In the genomic region with DNA sequence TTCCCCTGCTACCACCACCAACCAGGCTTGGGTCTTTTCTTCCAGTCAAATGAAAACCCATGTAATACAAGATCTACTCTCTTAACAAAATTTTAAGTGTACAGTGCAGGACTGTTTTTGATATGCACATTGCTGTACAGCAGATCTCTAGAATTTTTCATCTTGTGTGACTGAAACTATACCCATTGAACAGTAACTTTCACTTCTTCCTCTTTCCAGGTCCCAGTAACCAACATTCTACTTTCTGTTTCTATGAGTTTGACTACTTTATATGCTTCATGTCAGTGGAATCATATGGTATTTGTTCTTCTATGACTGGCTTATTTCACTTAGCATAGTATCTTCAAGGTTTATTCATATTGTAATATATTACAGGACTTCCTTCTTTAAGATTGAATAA, we compare ENCODE assay signal across 1 cellular context.
TF ChIP-seq lines count a peak whose summit lies in the region.

No MANE protein-coding gene starts in this region.

TF ChIP-seq in GM23338, 12 proteins besides CTCF, POLR2A, EP300 and RAD21 (continued from another document):
- TF ChIP-seq, protein P1, sequence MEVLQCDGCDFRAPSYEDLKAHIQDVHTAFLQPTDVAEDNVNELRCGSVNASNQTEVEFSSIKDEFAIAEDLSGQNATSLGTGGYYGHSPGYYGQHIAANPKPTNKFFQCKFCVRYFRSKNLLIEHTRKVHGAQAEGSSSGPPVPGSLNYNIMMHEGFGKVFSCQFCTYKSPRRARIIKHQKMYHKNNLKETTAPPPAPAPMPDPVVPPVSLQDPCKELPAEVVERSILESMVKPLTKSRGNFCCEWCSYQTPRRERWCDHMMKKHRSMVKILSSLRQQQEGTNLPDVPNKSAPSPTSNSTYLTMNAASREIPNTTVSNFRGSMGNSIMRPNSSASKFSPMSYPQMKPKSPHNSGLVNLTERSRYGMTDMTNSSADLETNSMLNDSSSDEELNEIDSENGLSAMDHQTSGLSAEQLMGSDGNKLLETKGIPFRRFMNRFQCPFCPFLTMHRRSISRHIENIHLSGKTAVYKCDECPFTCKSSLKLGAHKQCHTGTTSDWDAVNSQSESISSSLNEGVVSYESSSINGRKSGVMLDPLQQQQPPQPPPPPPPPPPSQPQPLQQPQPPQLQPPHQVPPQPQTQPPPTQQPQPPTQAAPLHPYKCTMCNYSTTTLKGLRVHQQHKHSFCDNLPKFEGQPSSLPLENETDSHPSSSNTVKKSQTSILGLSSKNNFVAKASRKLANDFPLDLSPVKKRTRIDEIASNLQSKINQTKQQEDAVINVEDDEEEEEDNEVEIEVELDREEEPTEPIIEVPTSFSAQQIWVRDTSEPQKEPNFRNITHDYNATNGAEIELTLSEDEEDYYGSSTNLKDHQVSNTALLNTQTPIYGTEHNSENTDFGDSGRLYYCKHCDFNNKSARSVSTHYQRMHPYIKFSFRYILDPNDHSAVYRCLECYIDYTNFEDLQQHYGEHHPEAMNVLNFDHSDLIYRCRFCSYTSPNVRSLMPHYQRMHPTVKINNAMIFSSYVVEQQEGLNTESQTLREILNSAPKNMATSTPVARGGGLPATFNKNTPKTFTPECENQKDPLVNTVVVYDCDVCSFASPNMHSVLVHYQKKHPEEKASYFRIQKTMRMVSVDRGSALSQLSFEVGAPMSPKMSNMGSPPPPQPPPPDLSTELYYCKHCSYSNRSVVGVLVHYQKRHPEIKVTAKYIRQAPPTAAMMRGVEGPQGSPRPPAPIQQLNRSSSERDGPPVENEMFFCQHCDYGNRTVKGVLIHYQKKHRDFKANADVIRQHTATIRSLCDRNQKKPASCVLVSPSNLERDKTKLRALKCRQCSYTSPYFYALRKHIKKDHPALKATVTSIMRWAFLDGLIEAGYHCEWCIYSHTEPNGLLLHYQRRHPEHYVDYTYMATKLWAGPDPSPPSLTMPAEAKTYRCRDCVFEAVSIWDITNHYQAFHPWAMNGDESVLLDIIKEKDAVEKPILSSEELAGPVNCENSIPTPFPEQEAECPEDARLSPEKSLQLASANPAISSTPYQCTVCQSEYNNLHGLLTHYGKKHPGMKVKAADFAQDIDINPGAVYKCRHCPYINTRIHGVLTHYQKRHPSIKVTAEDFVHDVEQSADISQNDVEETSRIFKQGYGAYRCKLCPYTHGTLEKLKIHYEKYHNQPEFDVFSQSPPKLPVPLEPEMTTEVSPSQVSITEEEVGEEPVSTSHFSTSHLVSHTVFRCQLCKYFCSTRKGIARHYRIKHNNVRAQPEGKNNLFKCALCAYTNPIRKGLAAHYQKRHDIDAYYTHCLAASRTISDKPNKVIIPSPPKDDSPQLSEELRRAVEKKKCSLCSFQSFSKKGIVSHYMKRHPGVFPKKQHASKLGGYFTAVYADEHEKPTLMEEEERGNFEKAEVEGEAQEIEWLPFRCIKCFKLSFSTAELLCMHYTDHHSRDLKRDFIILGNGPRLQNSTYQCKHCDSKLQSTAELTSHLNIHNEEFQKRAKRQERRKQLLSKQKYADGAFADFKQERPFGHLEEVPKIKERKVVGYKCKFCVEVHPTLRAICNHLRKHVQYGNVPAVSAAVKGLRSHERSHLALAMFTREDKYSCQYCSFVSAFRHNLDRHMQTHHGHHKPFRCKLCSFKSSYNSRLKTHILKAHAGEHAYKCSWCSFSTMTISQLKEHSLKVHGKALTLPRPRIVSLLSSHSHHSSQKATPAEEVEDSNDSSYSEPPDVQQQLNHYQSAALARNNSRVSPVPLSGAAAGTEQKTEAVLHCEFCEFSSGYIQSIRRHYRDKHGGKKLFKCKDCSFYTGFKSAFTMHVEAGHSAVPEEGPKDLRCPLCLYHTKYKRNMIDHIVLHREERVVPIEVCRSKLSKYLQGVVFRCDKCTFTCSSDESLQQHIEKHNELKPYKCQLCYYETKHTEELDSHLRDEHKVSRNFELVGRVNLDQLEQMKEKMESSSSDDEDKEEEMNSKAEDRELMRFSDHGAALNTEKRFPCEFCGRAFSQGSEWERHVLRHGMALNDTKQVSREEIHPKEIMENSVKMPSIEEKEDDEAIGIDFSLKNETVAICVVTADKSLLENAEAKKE (CRISPR knock-in tag; IDR thresholded peaks at IDR 0.05): no peak
- TF ChIP-seq, protein P2, sequence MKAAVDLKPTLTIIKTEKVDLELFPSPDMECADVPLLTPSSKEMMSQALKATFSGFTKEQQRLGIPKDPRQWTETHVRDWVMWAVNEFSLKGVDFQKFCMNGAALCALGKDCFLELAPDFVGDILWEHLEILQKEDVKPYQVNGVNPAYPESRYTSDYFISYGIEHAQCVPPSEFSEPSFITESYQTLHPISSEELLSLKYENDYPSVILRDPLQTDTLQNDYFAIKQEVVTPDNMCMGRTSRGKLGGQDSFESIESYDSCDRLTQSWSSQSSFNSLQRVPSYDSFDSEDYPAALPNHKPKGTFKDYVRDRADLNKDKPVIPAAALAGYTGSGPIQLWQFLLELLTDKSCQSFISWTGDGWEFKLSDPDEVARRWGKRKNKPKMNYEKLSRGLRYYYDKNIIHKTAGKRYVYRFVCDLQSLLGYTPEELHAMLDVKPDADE (IDR thresholded peaks at IDR 0.05): no peak
- TF ChIP-seq NANOG (IDR thresholded peaks at IDR 0.05; ENCODE audit: borderline replicate concordance) (no peak), JUNB (IDR thresholded peaks at IDR 0.05; ENCODE audit: unreplicated experiment) (no peak), EZH2 (IDR thresholded peaks at IDR 0.05; ENCODE audit: low read depth, unreplicated experiment) (no peak), CREB1 (CRISPR knock-in tag; IDR thresholded peaks at IDR 0.05; ENCODE audit: low read depth) (no peak)
